In genomic region chr16:66360624-66361324, GRCh38 we compare ENCODE assay signal across 16 cellular contexts. TPM values are rescaled to one million over a fixed set of nuclear protein-coding genes. Genes with fewer than 3 reads are reported as not detected.
DNase-seq lines count a peak whose midpoint lies in the region; ATAC-seq and TF ChIP-seq lines count a peak whose summit lies in the region.
"Had no signal": no experiment of that assay in that cellular context is flagged by ENCODE, and none has a peak within 500 bp of the region (broad histone marks: within the 10 kb centered on the region; RNA-seq: fewer than 3 reads in every experiment).

No MANE protein-coding gene starts in this region.

- no peak overlapping the region for H3K4me3 Mint-ChIP-seq in osteocyte (ENCODE audit: unreplicated experiment)
- H3K4me3 Mint-ChIP-seq: brain; CD4-positive, alpha-beta T cell; T-helper 1 cell treated with Interleukin-12 subunit alpha and Interleukin-12 subunit beta and Interleukin-4 antibody, amounts not matched to agents 30 μg/mL and 1 μg/mL, for 36 hours had no signal

- H3K36me3 Mint-ChIP-seq in osteocyte (ENCODE audit: unreplicated experiment): no peaks in the 10 kb centered on the region
- H3K36me3 Mint-ChIP-seq: brain had no signal

- H3K4me1 Mint-ChIP-seq in osteocyte (ENCODE audit: unreplicated experiment): peaks cover 30% of the 10 kb centered on the region

- no peaks in the 10 kb centered on the region for H3K27me3 ChIP-seq in upper lobe of right lung
- H3K27me3 ChIP-seq: MG63 had no signal

- TF ChIP-seq CTCF in upper lobe of right lung (IDR thresholded peaks at IDR 0.05) (no peak), osteocyte (IDR thresholded peaks at IDR 0.05) (no peak)

- H3K9me3 Mint-ChIP-seq in osteocyte (ENCODE audit: unreplicated experiment): no peaks in the 10 kb centered on the region
- H3K9me3 Mint-ChIP-seq: CD4-positive, alpha-beta T cell; T-helper 1 cell treated with Interleukin-12 subunit alpha and Interleukin-12 subunit beta and Interleukin-4 antibody, amounts not matched to agents 30 μg/mL and 1 μg/mL, for 36 hours had no signal

- H3K4me1 ChIP-seq in upper lobe of right lung: peaks cover 25% of the 10 kb centered on the region

- intact Hi-C loops in Right ventricle myocardium inferior (cut with DNase I): loop anchor here (5.0 kb wide), 1 partner anchor 42 kb away; no protein-coding TSS in a partner anchor
- intact Hi-C loops in cardiac septum (cut with DNase I): loop anchor here (2.0 to 5.0 kb wide), 2 partner anchors 42 to 156 kb away; no protein-coding TSS in a partner anchor
- intact Hi-C loops in upper lobe of right lung (cut with DNase I): no loop called here

- ATAC-seq in Right ventricle myocardium inferior (peak; percentile 4), upper lobe of right lung (no peak)

- H3K27ac Mint-ChIP-seq in osteocyte (ENCODE audit: unreplicated experiment): no peak overlapping the region
- H3K27ac Mint-ChIP-seq: brain; CD4-positive, alpha-beta T cell; T-helper 1 cell treated with Interleukin-12 subunit alpha and Interleukin-12 subunit beta and Interleukin-4 antibody, amounts not matched to agents 30 μg/mL and 1 μg/mL, for 36 hours had no signal

- peaks cover 41% of the 10 kb centered on the region for H3K27me3 Mint-ChIP-seq in osteocyte (ENCODE audit: unreplicated experiment)

- H3K36me3 ChIP-seq in upper lobe of right lung: no peaks in the 10 kb centered on the region
- H3K36me3 ChIP-seq: MG63 had no signal

- H3K9me3 ChIP-seq in upper lobe of right lung: no peaks in the 10 kb centered on the region
- H3K9me3 ChIP-seq: MG63 had no signal

- DNase-seq in Right ventricle myocardium inferior (ENCODE audit: missing footprints): no peak
- no peak for DNase-seq in cardiac septum (ENCODE audit: low spot score)
- peak; percentile 39 for DNase-seq in astrocyte of the hippocampus (ENCODE audit: low read depth, low spot score)
- peak; percentile 24 for DNase-seq in left kidney (ENCODE audit: low read depth, low spot score)
- peak; percentile 65 for DNase-seq in upper lobe of right lung
- no peak for DNase-seq in GM03348 (ENCODE audit: low spot score)
- DNase-seq in foreskin melanocyte: no peak
- no peak for DNase-seq in osteocyte (ENCODE audit: extremely low spot score, unreplicated experiment)
- DNase-seq: activated naive CD4-positive, alpha-beta T cell; CD4-positive, alpha-beta T cell; DMS79; MG63; NCI-H748 treated with DMSO at 0.1 percent for 48 hours had no signal

- H3K4me3 ChIP-seq in upper lobe of right lung: no peak overlapping the region
- H3K4me3 ChIP-seq: MG63 had no signal

- peak overlapping the region; percentile 65 for H3K27ac ChIP-seq in upper lobe of right lung

RNA-seq across cellular contexts. Expression of gene CDH5, which starts 5.7 kb away (rescaled TPM):
- total RNA-seq in Right ventricle myocardium inferior: 58.4 TPM
- total RNA-seq in cardiac septum: 51.9 TPM
- 144 TPM for total RNA-seq in upper lobe of right lung
- 0.31 TPM in 1 of 2 replicates, not detected in the other for total RNA-seq in osteocyte
- total RNA-seq: CD4-positive, alpha-beta T cell; fibroblast of lung had no signal

Comparison
In these comparisons a context has a peak if more than half of its experiments do, and no peak if none do; other contexts are left out.
1. DNase-seq: peak in astrocyte of the hippocampus (single experiment), left kidney (single experiment) and upper lobe of right lung (single experiment); none in Right ventricle myocardium inferior (single experiment), cardiac septum (single experiment), GM03348 (single experiment), foreskin melanocyte (single experiment) and osteocyte (single experiment).
2. RNA of gene CDH5, which starts 5.7 kb away (total RNA-seq): 144 TPM in upper lobe of right lung (single experiment), 58.4 TPM in Right ventricle myocardium inferior (single experiment) and 51.9 TPM in cardiac septum (single experiment); 0.31 TPM in osteocyte; every median in the first group is over 10 times any median in the second.